Comparison of ENCODE assay signal across 1 cellular context in genomic region chr16:51268237-51268636, GRCh38.
TF ChIP-seq lines count a peak whose summit lies in the region.

No MANE protein-coding gene starts in this region.

TF ChIP-seq in H1, 55 proteins besides CTCF, POLR2A, EP300 and RAD21 (continued from another document):
- TF ChIP-seq CHD7 (IDR thresholded peaks at IDR 0.05; ENCODE audit: insufficient replicate concordance, low read length) = no peak
- TF ChIP-seq SIN3A (conservative IDR thresholded peaks at IDR 0.05 in 1 of 2, IDR thresholded peaks at IDR 0.05 in 1 of 2; ENCODE audit: low read depth in 1 of 2, low read length in 2 of 2) = no peak
- no peak for TF ChIP-seq FOSL1 (IDR thresholded peaks at IDR 0.05; ENCODE audit: insufficient read depth, low read depth, low read length)
- TF ChIP-seq NANOG (IDR thresholded peaks at IDR 0.05; ENCODE audit: insufficient read depth, low read depth, low read length, poor library complexity, severe bottlenecking) = no peak
- TF ChIP-seq TBP (IDR thresholded peaks at IDR 0.05; ENCODE audit: low read depth, low read length) = no peak
- no peak for TF ChIP-seq CBX5 (IDR thresholded peaks at IDR 0.05; ENCODE audit: low read depth, low read length)
